1 cellular context compared by ENCODE assay signal in genomic region chr2:11932053-11932512, GRCh38.
A peak's percentile ranks its signal among the peaks of the same experiment; 100 is the strongest.
TF ChIP-seq lines count a peak whose summit lies in the region.

No MANE protein-coding gene starts in this region.

TF ChIP-seq in K562, 482 proteins besides CTCF, POLR2A, EP300 and RAD21 (continued from another document and continues in another):
- TF ChIP-seq THRA (IDR thresholded peaks at IDR 0.05) (no peak), BMI1 (IDR thresholded peaks at IDR 0.05; ENCODE audit: low read length) (no peak), JUND (IDR thresholded peaks at IDR 0.05; ENCODE audit: borderline replicate concordance, low read depth, low read length) (peak; percentile 84), JUND (tag; IDR thresholded peaks at IDR 0.05; ENCODE audit: borderline replicate concordance, low read depth, low read length) (peak; percentile 77; the same call in 2 of the 3 replicates), RAD51 (IDR thresholded peaks at IDR 0.05; ENCODE audit: borderline replicate concordance, low read depth) (peak; percentile 24; the same call in 1 of the 2 replicates), ATF1 (CRISPR knock-in tag; IDR thresholded peaks at IDR 0.05) (no peak), ATF1 (tag; IDR thresholded peaks at IDR 0.05) (peak; percentile 55), TFAM (CRISPR knock-in tag; conservative IDR thresholded peaks at IDR 0.05) (no peak), BACH1 (tag; IDR thresholded peaks at IDR 0.05) (peak; percentile 29; the same call in 1 of the 2 replicates), MAX (CRISPR knock-in tag; IDR thresholded peaks at IDR 0.05) (peak; percentile 41; the same call in 1 of the 2 replicates), GABPA (tag; conservative IDR thresholded peaks at IDR 0.05; ENCODE audit: low read depth) (peak; percentile 85), ZBTB40 (IDR thresholded peaks at IDR 0.05) (peak; percentile 62), ZBTB40 (CRISPR knock-in tag; IDR thresholded peaks at IDR 0.05) (no peak), ZNF589 (CRISPR knock-in tag; IDR thresholded peaks at IDR 0.05; ENCODE audit: low read depth) (0 out of 2 replicates have a peak, but pooled peaks have one; percentile 4), GATA2 (CRISPR knock-in tag; IDR thresholded peaks at IDR 0.05) (peak; percentile 38; the same call in 1 of the 2 replicates), FOXK2 (conservative IDR thresholded peaks at IDR 0.05 in 1 of 2, IDR thresholded peaks at IDR 0.05 in 1 of 2; ENCODE audit: low read depth in 2 of 2) (no peak; a peak in 1 of 4 replicates), JUN (IDR thresholded peaks at IDR 0.05; ENCODE audit: borderline replicate concordance, low read depth, low read length) (0 out of 2 replicates have a peak, but pooled peaks have one; percentile 38), JUN (CRISPR knock-in tag; IDR thresholded peaks at IDR 0.05; ENCODE audit: borderline replicate concordance) (no peak), YY1 (IDR thresholded peaks at IDR 0.05; ENCODE audit: borderline replicate concordance in 1 of 3, control insufficient read depth in 1 of 3, extremely low read depth in 1 of 3, insufficient read depth in 3 of 3, insufficient read length in 1 of 3, insufficient replicate concordance in 2 of 3, low read depth in 1 of 3, low read length in 2 of 3) (peak in 1 of 3 experiments; percentile 43), ETV5 (CRISPR knock-in tag; IDR thresholded peaks at IDR 0.05; ENCODE audit: low read depth) (no peak; the same call in 1 of the 2 replicates), NCOR1 (IDR thresholded peaks at IDR 0.05) (0 out of 2 replicates have a peak, but pooled peaks have one; percentile 14), ZKSCAN8 (CRISPR knock-in tag; IDR thresholded peaks at IDR 0.05) (peak; percentile 54; the same call in 1 of the 2 replicates), POLR2H (tag; IDR thresholded peaks at IDR 0.05; ENCODE audit: low read depth) (peak; percentile 66), CBFA2T3 (IDR thresholded peaks at IDR 0.05) (0 out of 2 replicates have a peak, but pooled peaks have one; percentile 18), EP400 (IDR thresholded peaks at IDR 0.05) (peak; percentile 53), SNIP1 (IDR thresholded peaks at IDR 0.05; ENCODE audit: low read depth) (no peak), ZBTB8A (IDR thresholded peaks at IDR 0.05; ENCODE audit: partially characterized antibody) (peak; percentile 51), ZNF699 (CRISPR knock-in tag; IDR thresholded peaks at IDR 0.05; ENCODE audit: insufficient replicate concordance) (no peak), MEIS2 (IDR thresholded peaks at IDR 0.05; ENCODE audit: partially characterized antibody) (peak; percentile 76), BRCA1 (IDR thresholded peaks at IDR 0.05) (no peak), BRCA1 (CRISPR knock-in tag; IDR thresholded peaks at IDR 0.05) (no peak), CGGBP1 (CRISPR knock-in tag; IDR thresholded peaks at IDR 0.05) (no peak), E2F3 (CRISPR knock-in tag; IDR thresholded peaks at IDR 0.05) (peak; percentile 87), TAF9B (IDR thresholded peaks at IDR 0.05; ENCODE audit: partially characterized antibody) (peak; percentile 30), TOE1 (IDR thresholded peaks at IDR 0.05; ENCODE audit: borderline replicate concordance) (peak; percentile 26; the same call in 1 of the 2 replicates), TOE1 (CRISPR knock-in tag; IDR thresholded peaks at IDR 0.05; ENCODE audit: borderline replicate concordance, low read depth) (no peak), ZZZ3 (IDR thresholded peaks at IDR 0.05) (no peak), TRIM24 (IDR thresholded peaks at IDR 0.05) (peak; percentile 18 to 48; a peak in 1 of 4 replicates), DPF2 (IDR thresholded peaks at IDR 0.05) (peak; percentile 68), ZNF24 (IDR thresholded peaks at IDR 0.05) (no peak), BCLAF1 (IDR thresholded peaks at IDR 0.05; ENCODE audit: borderline replicate concordance in 1 of 2, control insufficient read depth in 1 of 2, low read depth in 2 of 2, low read length in 1 of 2) (no peak), MYBL2 (IDR thresholded peaks at IDR 0.05; ENCODE audit: low read depth) (no peak), MYBL2 (CRISPR knock-in tag; IDR thresholded peaks at IDR 0.05; ENCODE audit: borderline replicate concordance) (no peak)
- TF ChIP-seq, protein P1, sequence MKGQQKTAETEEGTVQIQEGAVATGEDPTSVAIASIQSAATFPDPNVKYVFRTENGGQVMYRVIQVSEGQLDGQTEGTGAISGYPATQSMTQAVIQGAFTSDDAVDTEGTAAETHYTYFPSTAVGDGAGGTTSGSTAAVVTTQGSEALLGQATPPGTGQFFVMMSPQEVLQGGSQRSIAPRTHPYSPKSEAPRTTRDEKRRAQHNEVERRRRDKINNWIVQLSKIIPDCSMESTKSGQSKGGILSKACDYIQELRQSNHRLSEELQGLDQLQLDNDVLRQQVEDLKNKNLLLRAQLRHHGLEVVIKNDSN (CRISPR knock-in tag; IDR thresholded peaks at IDR 0.05): peak; percentile 60
- TF ChIP-seq, protein P2, sequence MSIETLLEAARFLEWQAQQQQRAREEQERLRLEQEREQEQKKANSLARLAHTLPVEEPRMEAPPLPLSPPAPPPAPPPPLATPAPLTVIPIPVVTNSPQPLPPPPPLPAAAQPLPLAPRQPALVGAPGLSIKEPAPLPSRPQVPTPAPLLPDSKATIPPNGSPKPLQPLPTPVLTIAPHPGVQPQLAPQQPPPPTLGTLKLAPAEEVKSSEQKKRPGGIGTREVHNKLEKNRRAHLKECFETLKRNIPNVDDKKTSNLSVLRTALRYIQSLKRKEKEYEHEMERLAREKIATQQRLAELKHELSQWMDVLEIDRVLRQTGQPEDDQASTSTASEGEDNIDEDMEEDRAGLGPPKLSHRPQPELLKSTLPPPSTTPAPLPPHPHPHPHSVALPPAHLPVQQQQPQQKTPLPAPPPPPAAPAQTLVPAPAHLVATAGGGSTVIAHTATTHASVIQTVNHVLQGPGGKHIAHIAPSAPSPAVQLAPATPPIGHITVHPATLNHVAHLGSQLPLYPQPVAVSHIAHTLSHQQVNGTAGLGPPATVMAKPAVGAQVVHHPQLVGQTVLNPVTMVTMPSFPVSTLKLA (conservative IDR thresholded peaks at IDR 0.05): peak in 1 of 2 experiments; percentile 33; a peak in 1 of 4 replicates
- TF ChIP-seq, protein P3, sequence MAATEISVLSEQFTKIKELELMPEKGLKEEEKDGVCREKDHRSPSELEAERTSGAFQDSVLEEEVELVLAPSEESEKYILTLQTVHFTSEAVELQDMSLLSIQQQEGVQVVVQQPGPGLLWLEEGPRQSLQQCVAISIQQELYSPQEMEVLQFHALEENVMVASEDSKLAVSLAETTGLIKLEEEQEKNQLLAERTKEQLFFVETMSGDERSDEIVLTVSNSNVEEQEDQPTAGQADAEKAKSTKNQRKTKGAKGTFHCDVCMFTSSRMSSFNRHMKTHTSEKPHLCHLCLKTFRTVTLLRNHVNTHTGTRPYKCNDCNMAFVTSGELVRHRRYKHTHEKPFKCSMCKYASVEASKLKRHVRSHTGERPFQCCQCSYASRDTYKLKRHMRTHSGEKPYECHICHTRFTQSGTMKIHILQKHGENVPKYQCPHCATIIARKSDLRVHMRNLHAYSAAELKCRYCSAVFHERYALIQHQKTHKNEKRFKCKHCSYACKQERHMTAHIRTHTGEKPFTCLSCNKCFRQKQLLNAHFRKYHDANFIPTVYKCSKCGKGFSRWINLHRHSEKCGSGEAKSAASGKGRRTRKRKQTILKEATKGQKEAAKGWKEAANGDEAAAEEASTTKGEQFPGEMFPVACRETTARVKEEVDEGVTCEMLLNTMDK (IDR thresholded peaks at IDR 0.05; ENCODE audit: borderline replicate concordance, insufficient read depth, low read depth, low read length, poor library complexity, severe bottlenecking): no peak
